In the genomic region with DNA sequence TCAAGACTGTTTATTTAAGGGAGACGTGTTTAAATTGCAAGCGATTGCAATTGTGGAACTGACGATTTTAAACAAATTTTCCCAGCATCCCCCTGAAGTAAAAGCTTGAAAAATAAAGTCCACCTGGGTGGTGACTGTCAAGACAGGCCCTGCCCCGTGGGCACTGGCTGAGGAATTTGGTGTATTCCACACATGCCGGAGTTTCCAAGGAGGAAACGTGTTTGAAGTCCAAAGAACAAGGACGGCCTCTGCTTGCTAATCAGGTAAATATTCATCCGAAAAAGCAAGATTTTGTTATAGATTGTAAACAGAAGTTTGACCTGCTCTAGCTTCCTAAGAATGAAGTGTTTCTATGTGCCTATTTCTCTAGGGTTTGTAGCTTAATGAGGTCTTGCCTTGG, we compare ENCODE assay signal across 34 cellular contexts.
"Had no signal": no experiment of that assay in that cellular context is flagged by ENCODE, and none has a peak within 500 bp of the region (broad histone marks: within the 10 kb centered on the region; RNA-seq: fewer than 3 reads in every experiment).

No MANE protein-coding gene starts in this region.

- H3K36me3 ChIP-seq: MG63 had no signal

- DNase-seq: Karpas-422, Kasumi-1, MG63, MM.1S, MV-4-11, NCI-H1048, NCI-H1092, NCI-H1092 treated with DMSO at 0.1 percent for 48 hours, NCI-H1105, NCI-H1105 treated with DMSO at 0.1 percent for 48 hours, NCI-H1417, NCI-H1417 treated with DMSO at 0.1 percent for 48 hours, NCI-H1436, NCI-H1436 treated with DMSO at 0.1 percent for 48 hours, NCI-H146, NCI-H1694, NCI-H1694 treated with DMSO at 0.1 percent for 48 hours, NCI-H187, NCI-H187 treated with DMSO at 0.1 percent for 48 hours, NCI-H1930, NCI-H2029, NCI-H2029 treated with DMSO at 0.1 percent for 48 hours, NCI-H2081, NCI-H2081 treated with DMSO at 0.1 percent for 48 hours, NCI-H2107, NCI-H2171, NCI-H2171 treated with DMSO at 0.1 percent for 48 hours, NCI-H2227 treated with DMSO at 0.1 percent for 48 hours, NCI-H226, NCI-H345, NCI-H446, NCI-H446 treated with DMSO at 0.1 percent for 48 hours, NCI-H510A, NCI-H510A treated with DMSO at 0.1 percent for 48 hours had no signal

- H3K4me3 ChIP-seq: MG63 had no signal

- H3K27me3 ChIP-seq: MG63 had no signal

- H3K9me3 ChIP-seq: MG63 had no signal
